In genomic region chr2:138779451-138780440, GRCh38 we compare ENCODE assay signal across 2 cellular contexts.
TF ChIP-seq lines count a peak whose summit lies in the region.

Gene NXPH2 (minus strand): TSS chr2:138780390. CDS start chr2:138780241, 149 bp downstream.

TF ChIP-seq in GM23338, 12 proteins besides CTCF, POLR2A, EP300 and RAD21:
- TF ChIP-seq, protein P1, sequence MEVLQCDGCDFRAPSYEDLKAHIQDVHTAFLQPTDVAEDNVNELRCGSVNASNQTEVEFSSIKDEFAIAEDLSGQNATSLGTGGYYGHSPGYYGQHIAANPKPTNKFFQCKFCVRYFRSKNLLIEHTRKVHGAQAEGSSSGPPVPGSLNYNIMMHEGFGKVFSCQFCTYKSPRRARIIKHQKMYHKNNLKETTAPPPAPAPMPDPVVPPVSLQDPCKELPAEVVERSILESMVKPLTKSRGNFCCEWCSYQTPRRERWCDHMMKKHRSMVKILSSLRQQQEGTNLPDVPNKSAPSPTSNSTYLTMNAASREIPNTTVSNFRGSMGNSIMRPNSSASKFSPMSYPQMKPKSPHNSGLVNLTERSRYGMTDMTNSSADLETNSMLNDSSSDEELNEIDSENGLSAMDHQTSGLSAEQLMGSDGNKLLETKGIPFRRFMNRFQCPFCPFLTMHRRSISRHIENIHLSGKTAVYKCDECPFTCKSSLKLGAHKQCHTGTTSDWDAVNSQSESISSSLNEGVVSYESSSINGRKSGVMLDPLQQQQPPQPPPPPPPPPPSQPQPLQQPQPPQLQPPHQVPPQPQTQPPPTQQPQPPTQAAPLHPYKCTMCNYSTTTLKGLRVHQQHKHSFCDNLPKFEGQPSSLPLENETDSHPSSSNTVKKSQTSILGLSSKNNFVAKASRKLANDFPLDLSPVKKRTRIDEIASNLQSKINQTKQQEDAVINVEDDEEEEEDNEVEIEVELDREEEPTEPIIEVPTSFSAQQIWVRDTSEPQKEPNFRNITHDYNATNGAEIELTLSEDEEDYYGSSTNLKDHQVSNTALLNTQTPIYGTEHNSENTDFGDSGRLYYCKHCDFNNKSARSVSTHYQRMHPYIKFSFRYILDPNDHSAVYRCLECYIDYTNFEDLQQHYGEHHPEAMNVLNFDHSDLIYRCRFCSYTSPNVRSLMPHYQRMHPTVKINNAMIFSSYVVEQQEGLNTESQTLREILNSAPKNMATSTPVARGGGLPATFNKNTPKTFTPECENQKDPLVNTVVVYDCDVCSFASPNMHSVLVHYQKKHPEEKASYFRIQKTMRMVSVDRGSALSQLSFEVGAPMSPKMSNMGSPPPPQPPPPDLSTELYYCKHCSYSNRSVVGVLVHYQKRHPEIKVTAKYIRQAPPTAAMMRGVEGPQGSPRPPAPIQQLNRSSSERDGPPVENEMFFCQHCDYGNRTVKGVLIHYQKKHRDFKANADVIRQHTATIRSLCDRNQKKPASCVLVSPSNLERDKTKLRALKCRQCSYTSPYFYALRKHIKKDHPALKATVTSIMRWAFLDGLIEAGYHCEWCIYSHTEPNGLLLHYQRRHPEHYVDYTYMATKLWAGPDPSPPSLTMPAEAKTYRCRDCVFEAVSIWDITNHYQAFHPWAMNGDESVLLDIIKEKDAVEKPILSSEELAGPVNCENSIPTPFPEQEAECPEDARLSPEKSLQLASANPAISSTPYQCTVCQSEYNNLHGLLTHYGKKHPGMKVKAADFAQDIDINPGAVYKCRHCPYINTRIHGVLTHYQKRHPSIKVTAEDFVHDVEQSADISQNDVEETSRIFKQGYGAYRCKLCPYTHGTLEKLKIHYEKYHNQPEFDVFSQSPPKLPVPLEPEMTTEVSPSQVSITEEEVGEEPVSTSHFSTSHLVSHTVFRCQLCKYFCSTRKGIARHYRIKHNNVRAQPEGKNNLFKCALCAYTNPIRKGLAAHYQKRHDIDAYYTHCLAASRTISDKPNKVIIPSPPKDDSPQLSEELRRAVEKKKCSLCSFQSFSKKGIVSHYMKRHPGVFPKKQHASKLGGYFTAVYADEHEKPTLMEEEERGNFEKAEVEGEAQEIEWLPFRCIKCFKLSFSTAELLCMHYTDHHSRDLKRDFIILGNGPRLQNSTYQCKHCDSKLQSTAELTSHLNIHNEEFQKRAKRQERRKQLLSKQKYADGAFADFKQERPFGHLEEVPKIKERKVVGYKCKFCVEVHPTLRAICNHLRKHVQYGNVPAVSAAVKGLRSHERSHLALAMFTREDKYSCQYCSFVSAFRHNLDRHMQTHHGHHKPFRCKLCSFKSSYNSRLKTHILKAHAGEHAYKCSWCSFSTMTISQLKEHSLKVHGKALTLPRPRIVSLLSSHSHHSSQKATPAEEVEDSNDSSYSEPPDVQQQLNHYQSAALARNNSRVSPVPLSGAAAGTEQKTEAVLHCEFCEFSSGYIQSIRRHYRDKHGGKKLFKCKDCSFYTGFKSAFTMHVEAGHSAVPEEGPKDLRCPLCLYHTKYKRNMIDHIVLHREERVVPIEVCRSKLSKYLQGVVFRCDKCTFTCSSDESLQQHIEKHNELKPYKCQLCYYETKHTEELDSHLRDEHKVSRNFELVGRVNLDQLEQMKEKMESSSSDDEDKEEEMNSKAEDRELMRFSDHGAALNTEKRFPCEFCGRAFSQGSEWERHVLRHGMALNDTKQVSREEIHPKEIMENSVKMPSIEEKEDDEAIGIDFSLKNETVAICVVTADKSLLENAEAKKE (CRISPR knock-in tag; IDR thresholded peaks at IDR 0.05), result no peak
- peak; percentile 52 for TF ChIP-seq EZH2 (IDR thresholded peaks at IDR 0.05; ENCODE audit: low read depth, unreplicated experiment)
- no peak for TF ChIP-seq REST (IDR thresholded peaks at IDR 0.05; ENCODE audit: unreplicated experiment)

TF ChIP-seq in WTC11, 78 proteins besides CTCF, POLR2A, EP300 and RAD21 (continued from another document and continues in another):
- TF ChIP-seq, protein P2, sequence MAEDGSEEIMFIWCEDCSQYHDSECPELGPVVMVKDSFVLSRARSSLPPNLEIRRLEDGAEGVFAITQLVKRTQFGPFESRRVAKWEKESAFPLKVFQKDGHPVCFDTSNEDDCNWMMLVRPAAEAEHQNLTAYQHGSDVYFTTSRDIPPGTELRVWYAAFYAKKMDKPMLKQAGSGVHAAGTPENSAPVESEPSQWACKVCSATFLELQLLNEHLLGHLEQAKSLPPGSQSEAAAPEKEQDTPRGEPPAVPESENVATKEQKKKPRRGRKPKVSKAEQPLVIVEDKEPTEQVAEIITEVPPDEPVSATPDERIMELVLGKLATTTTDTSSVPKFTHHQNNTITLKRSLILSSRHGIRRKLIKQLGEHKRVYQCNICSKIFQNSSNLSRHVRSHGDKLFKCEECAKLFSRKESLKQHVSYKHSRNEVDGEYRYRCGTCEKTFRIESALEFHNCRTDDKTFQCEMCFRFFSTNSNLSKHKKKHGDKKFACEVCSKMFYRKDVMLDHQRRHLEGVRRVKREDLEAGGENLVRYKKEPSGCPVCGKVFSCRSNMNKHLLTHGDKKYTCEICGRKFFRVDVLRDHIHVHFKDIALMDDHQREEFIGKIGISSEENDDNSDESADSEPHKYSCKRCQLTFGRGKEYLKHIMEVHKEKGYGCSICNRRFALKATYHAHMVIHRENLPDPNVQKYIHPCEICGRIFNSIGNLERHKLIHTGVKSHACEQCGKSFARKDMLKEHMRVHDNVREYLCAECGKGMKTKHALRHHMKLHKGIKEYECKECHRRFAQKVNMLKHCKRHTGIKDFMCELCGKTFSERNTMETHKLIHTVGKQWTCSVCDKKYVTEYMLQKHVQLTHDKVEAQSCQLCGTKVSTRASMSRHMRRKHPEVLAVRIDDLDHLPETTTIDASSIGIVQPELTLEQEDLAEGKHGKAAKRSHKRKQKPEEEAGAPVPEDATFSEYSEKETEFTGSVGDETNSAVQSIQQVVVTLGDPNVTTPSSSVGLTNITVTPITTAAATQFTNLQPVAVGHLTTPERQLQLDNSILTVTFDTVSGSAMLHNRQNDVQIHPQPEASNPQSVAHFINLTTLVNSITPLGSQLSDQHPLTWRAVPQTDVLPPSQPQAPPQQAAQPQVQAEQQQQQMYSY (CRISPR knock-in tag; IDR thresholded peaks at IDR 0.05), result 0 out of 2 replicates have a peak, but pooled peaks have one; percentile 21
- no peak for TF ChIP-seq NR2C2 (CRISPR knock-in tag; IDR thresholded peaks at IDR 0.05)
- TF ChIP-seq E2F1 (CRISPR knock-in tag; IDR thresholded peaks at IDR 0.05), result no peak
- TF ChIP-seq ZNF121 (CRISPR knock-in tag; IDR thresholded peaks at IDR 0.05), result no peak
- peak; percentile 59; the same call in 1 of the 2 replicates for TF ChIP-seq KAT7 (CRISPR knock-in tag; IDR thresholded peaks at IDR 0.05; ENCODE audit: borderline replicate concordance)
- TF ChIP-seq JUN (CRISPR knock-in tag; IDR thresholded peaks at IDR 0.05), result peak; percentile 90; the same call in 1 of the 2 replicates
- 0 out of 2 replicates have a peak, but pooled peaks have one; percentile 41 for TF ChIP-seq ZNF512 (CRISPR knock-in tag; IDR thresholded peaks at IDR 0.05; ENCODE audit: borderline replicate concordance)
- TF ChIP-seq ATF3 (CRISPR knock-in tag; conservative IDR thresholded peaks at IDR 0.05), result peak; percentile 69; the same call in 1 of the 2 replicates
- TF ChIP-seq ZNF532 (CRISPR knock-in tag; IDR thresholded peaks at IDR 0.05; ENCODE audit: borderline replicate concordance), result no peak
- no peak for TF ChIP-seq AR (CRISPR knock-in tag; IDR thresholded peaks at IDR 0.05)
- TF ChIP-seq ZNF219 (CRISPR knock-in tag; IDR thresholded peaks at IDR 0.05; ENCODE audit: borderline replicate concordance), result peak; percentile 64
- TF ChIP-seq, protein P3, sequence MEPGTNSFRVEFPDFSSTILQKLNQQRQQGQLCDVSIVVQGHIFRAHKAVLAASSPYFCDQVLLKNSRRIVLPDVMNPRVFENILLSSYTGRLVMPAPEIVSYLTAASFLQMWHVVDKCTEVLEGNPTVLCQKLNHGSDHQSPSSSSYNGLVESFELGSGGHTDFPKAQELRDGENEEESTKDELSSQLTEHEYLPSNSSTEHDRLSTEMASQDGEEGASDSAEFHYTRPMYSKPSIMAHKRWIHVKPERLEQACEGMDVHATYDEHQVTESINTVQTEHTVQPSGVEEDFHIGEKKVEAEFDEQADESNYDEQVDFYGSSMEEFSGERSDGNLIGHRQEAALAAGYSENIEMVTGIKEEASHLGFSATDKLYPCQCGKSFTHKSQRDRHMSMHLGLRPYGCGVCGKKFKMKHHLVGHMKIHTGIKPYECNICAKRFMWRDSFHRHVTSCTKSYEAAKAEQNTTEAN (CRISPR knock-in tag; IDR thresholded peaks at IDR 0.05), result 0 out of 2 replicates have a peak, but pooled peaks have one; percentile 52
- peak; percentile 86; the same call in 1 of the 2 replicates for TF ChIP-seq E2F4 (CRISPR knock-in tag; IDR thresholded peaks at IDR 0.05; ENCODE audit: borderline replicate concordance, low read depth)
- peak; percentile 86 for TF ChIP-seq MYBL2 (CRISPR knock-in tag; IDR thresholded peaks at IDR 0.05)
- TF ChIP-seq FOXJ3 (CRISPR knock-in tag; IDR thresholded peaks at IDR 0.05; ENCODE audit: borderline replicate concordance), result no peak
